ENCODE assay signal across 25 cellular contexts in the genomic region with DNA sequence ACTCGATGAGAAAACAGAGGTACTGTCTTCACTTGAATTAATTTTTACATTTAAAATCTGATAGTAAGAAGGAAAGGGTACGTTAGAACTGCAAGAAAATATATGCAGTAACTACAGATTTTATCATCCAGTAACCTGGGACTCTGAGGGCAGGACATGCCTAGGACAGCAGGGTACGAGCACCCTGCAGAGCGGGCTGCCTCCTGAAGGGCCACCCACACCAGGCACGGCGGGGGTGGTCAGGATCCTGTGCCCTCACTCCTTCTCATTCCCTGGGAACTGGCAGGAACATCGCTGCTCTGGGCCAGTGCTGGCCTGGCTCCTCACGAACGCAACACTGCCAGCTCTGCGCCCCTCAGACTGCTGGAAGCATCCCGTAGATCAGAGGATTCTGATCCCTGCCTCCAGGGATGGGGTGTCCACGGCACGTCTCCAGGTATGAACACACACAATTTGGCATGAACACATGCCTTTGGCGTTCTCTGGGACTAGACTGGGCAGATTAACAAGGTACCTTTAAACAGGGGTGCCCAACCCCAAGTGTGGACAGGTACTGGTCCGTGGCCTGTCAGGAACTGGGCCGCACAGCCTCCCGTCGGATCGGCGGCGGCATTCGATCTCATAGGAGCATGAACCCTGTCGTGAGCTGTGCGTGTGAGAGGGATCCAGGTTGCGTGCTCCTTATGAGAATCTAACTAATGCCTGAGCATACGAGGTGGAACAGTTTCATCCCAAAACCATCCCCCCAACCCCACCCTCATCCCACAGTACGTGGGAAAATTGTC.
"Had no signal": no experiment of that assay in that cellular context is flagged by ENCODE, and none has a peak within 500 bp of the region (broad histone marks: within the 10 kb centered on the region; RNA-seq: fewer than 3 reads in every experiment).

No MANE protein-coding gene starts in this region.

- H3K36me3 ChIP-seq: adrenal gland, heart right ventricle, pancreas, tibial nerve had no signal

- FAIRE-seq: astrocyte, bronchial epithelial cell, pancreas, small intestine had no signal

- H3K27ac ChIP-seq: adrenal gland, heart right ventricle, pancreas, tibial nerve, VCaP had no signal

- DNase-seq: activated CD4-positive, alpha-beta T cell treated with anti-CD3 and anti-CD28 coated beads, Interleukin-2, amount 10 ng/mL, durations not matched to agents 7 days and 5 days; activated CD4-positive, CD25-positive, alpha-beta regulatory T cell treated with anti-CD3 and anti-CD28 coated beads, Interleukin-2, amount 50 U/mL, for 72 hours; activated CD8-positive, alpha-beta T cell treated with anti-CD3 and anti-CD28 coated beads, Interleukin-2, amount 10 ng/mL, durations not matched to agents 7 days and 5 days; activated naive CD4-positive, alpha-beta T cell; activated T-cell treated with anti-CD3 and anti-CD28 coated beads, Interleukin-2, amount 50 U/mL, for 24 hours; adrenal gland; cortex of kidney; effector CD4-positive, alpha-beta T cell; erythroblast; foreskin fibroblast; heart right ventricle; left ventricle myocardium superior; midbrain; natural killer cell; pancreas; small intestine; stimulated activated CD4-positive, alpha-beta T cell treated with anti-CD3 and anti-CD28 coated beads, Interleukin-2, amount 100 ng/mL, for 24 hours; stimulated activated naive CD8-positive, alpha-beta T cell treated with anti-CD3 and anti-CD28 coated beads, Interleukin-15, amount 100 ng/mL, for 72 hours; T-cell had no signal

- H3K27me3 ChIP-seq: adrenal gland, pancreas, tibial nerve had no signal

- H3K4me3 ChIP-seq: adrenal gland, heart right ventricle, pancreas, tibial nerve had no signal

- H3K9me3 ChIP-seq: adrenal gland, pancreas had no signal

- ATAC-seq: activated CD8-positive, alpha-beta T cell treated with anti-CD3 and anti-CD28 coated beads, Interleukin-2, amount 10 ng/mL, durations not matched to agents 7 days and 5 days; heart right ventricle; left ventricle myocardium superior; natural killer cell; pancreas; sciatic nerve; stimulated activated effector memory CD8-positive, alpha-beta T cell treated with anti-CD3 and anti-CD28 coated beads, Interleukin-12 subunit alpha, Interleukin-12 subunit beta, amount 100 ng/mL, for 72 hours; stimulated activated naive CD8-positive, alpha-beta T cell treated with anti-CD3 and anti-CD28 coated beads, Interleukin-15, amount 100 ng/mL, for 72 hours; T-cell had no signal
